8 cellular contexts compared by ENCODE assay signal in genomic region chr5:74685979-74686631, GRCh38. TPM values are rescaled to one million over a fixed set of nuclear protein-coding genes. Genes with fewer than 3 reads are reported as not detected.
DNase-seq lines count a peak whose midpoint lies in the region; ATAC-seq and TF ChIP-seq lines count a peak whose summit lies in the region.

No MANE protein-coding gene starts in this region.

- no TSS peak for BruUV-seq in Caco-2 (replicated peaks; lab: Mats Ljungman, UMichigan)

- no peaks in the 10 kb centered on the region for H3K9me3 Mint-ChIP-seq in Caco-2 (ENCODE audit: unreplicated experiment)
- H3K9me3 Mint-ChIP-seq in IgD-negative memory B cell, result no peaks in the 10 kb centered on the region

- WGBS in transverse colon (ENCODE audit: low coverage in 1 of 2), 2 donors, result 35 to 45% methylated on average over 6 to 10 of the region's 10 CpGs

- CTCF ChIA-PET in Caco-2 (lab: Charles Lee), result interaction anchor here (0.5 kb wide), 1 partner anchor 212 kb away, joined by 3 read pairs; no protein-coding TSS in a partner anchor

- peaks cover 13% of the 10 kb centered on the region for H3K4me1 ChIP-seq in Caco-2
- peaks cover 23% of the 10 kb centered on the region for H3K4me1 ChIP-seq in lower lobe of right lung
- H3K4me1 ChIP-seq in transverse colon, result peaks cover 6 to 24% (median 20%) of the 10 kb centered on the region in 4 donors

- H3K4me3 Mint-ChIP-seq in Caco-2 (ENCODE audit: unreplicated experiment), result peak overlapping the region; percentile 71
- peak overlapping the region; percentile 71 to 98 (median 92) for H3K4me3 Mint-ChIP-seq in IgD-negative memory B cell

- peak overlapping the region; percentile 96 for H3K4me3 ChIP-seq in Caco-2 (ENCODE audit: low read depth, low read length)
- H3K4me3 ChIP-seq in cardiac fibroblast (replicated peaks in 1 of 2; ENCODE audit: low read depth in 2 of 2, low read length in 2 of 2), result peak overlapping the region; percentile 80 to 95
- peak overlapping the region; percentile 94 for H3K4me3 ChIP-seq in lower lobe of right lung
- H3K4me3 ChIP-seq in transverse colon, result peak overlapping the region; percentile 65 to 91 (median 88)

- H3K4me1 Mint-ChIP-seq in Caco-2 (ENCODE audit: low read depth, unreplicated experiment), result peaks cover 25% of the 10 kb centered on the region
- H3K4me1 Mint-ChIP-seq in IgD-negative memory B cell, result peaks cover 5 to 22% (median 16%) of the 10 kb centered on the region in 3 donors

- H3K27me3 ChIP-seq in Caco-2 (replicated peaks; ENCODE audit: control insufficient read depth, insufficient read depth, low read length) (no peaks in the 10 kb centered on the region), lower lobe of right lung (ENCODE audit: low read depth) (no peaks in the 10 kb centered on the region), transverse colon (no peaks in the 10 kb centered on the region)

- no peaks in the 10 kb centered on the region for H3K27me3 Mint-ChIP-seq in Caco-2 (ENCODE audit: insufficient read depth, unreplicated experiment)
- H3K27me3 Mint-ChIP-seq in IgD-negative memory B cell, result peaks cover 3% of the 10 kb centered on the region

- no peak for TF ChIP-seq CTCF in Caco-2 (IDR thresholded peaks at IDR 0.05; ENCODE audit: insufficient read depth in 1 of 2, low read depth in 1 of 2, low read length in 1 of 2, severe bottlenecking in 1 of 2, unreplicated experiment in 1 of 2)
- no peak for TF ChIP-seq CTCF in cardiac fibroblast (IDR thresholded peaks at IDR 0.05; ENCODE audit: low read depth, low read length)
- no peak for TF ChIP-seq CTCF in lower lobe of right lung (IDR thresholded peaks at IDR 0.05)
- no peak for TF ChIP-seq CTCF in transverse colon (IDR thresholded peaks at IDR 0.05)

- DNase-seq in Caco-2 (no peak), cardiac fibroblast (ENCODE audit: low read depth in 2 of 2) (peak; percentile 43 to 49), lower lobe of right lung (no peak), transverse colon (no peak), NCI-H146 treated with DMSO at 0.1 percent for 48 hours (lab: John Stamatoyannopoulos, UW; ENCODE audit: unreplicated experiment) (no peak), amygdala (lab: John Stamatoyannopoulos, UW) (no peak)

- no peaks in the 10 kb centered on the region for H3K9me3 ChIP-seq in Caco-2
- no peaks in the 10 kb centered on the region for H3K9me3 ChIP-seq in lower lobe of right lung
- no peaks in the 10 kb centered on the region for H3K9me3 ChIP-seq in transverse colon

- H3K27ac Mint-ChIP-seq in Caco-2 (ENCODE audit: unreplicated experiment) (peak overlapping the region; percentile 8), IgD-negative memory B cell (peak overlapping the region; percentile 6 to 94 (median 63))

- ATAC-seq in GM21447 (IDR thresholded peaks at IDR 0.05; ENCODE audit: unreplicated experiment), result peak; percentile 60
- ATAC-seq in lower lobe of right lung, result peak; percentile 49 to 73

- intact Hi-C loops in Caco-2 (cut with micrococcal nuclease; ENCODE audit: unreplicated experiment), result loop anchor here (2.0 kb wide), 1 partner anchor 367 kb away; the partner anchor contains the start of gene GCNT4
- intact Hi-C loops in lower lobe of right lung (cut with DNase I), result no loop called here
- intact Hi-C loops in transverse colon (cut with DNase I; ENCODE audit: low total_unique reads), result no loop called here

- TF ChIP-seq EP300 in transverse colon (IDR thresholded peaks at IDR 0.05; ENCODE audit: low read depth), result no peak

- H3K36me3 ChIP-seq in Caco-2 (ENCODE audit: control insufficient read depth, insufficient read depth, low read length) (no peaks in the 10 kb centered on the region; the same call in 1 of the 2 replicates), lower lobe of right lung (peaks cover 21% of the 10 kb centered on the region), transverse colon (peaks cover 0 to 11% (median 2%) of the 10 kb centered on the region in 4 donors)

- TF ChIP-seq POLR2A in transverse colon (IDR thresholded peaks at IDR 0.05), result peak; percentile 13

- peak overlapping the region; percentile 94 for H3K27ac ChIP-seq in lower lobe of right lung
- H3K27ac ChIP-seq in transverse colon, result peak overlapping the region; percentile 87 to 92 (median 90)

- in situ Hi-C loops in transverse colon (cut with MboI; ENCODE audit: low pct_ligation_motif_present in 1 of 4, low pct_unique_long_range_greater_than_20kb in 1 of 4, low sequenced_read_pairs in 3 of 4), result no loop called here

- H3K36me3 Mint-ChIP-seq in Caco-2 (ENCODE audit: insufficient read depth, unreplicated experiment) (peaks cover 29% of the 10 kb centered on the region), IgD-negative memory B cell (peaks cover 1% of the 10 kb centered on the region)

- POLR2A ChIA-PET in Caco-2 (lab: Charles Lee), result no interaction called here

RNA-seq across cellular contexts. Expression of gene HEXB, which starts 1.1 kb away (rescaled TPM):
- 217 and 230 TPM in 2 replicates for total RNA-seq in Caco-2 (2022)
- 62.1 TPM for polyA plus RNA-seq in IgD-negative memory B cell
- total RNA-seq in lower lobe of right lung, result 355 TPM
- total RNA-seq in transverse colon, result 100 to 1,000 TPM; 143 to 235 (median 168) TPM

RNA-seq across cellular contexts. Expression of gene ENC1, which starts 45.6 kb away (rescaled TPM):
- 92.7 and 106 TPM in 2 replicates for total RNA-seq in Caco-2 (2022)
- 2.7 TPM for polyA plus RNA-seq in IgD-negative memory B cell
- total RNA-seq in lower lobe of right lung, result 18.8 TPM
- 10 to 100 TPM; 14.9 to 26.9 (median 22.0) TPM for total RNA-seq in transverse colon

Comparison
In these comparisons a context has a peak if more than half of its experiments do, and no peak if none do; other contexts are left out.
1. DNase-seq: peak in cardiac fibroblast (2 of 2); none in Caco-2 (0 of 2), lower lobe of right lung (single experiment), transverse colon (single experiment), NCI-H146 treated with DMSO at 0.1 percent for 48 hours (single experiment) and amygdala (0 of 56).
2. Peak in every context shown above with its lines, with median percentiles within 50 percentile points of each other: H3K4me3 ChIP-seq.